2 cellular contexts compared by ENCODE assay signal in the genomic region with DNA sequence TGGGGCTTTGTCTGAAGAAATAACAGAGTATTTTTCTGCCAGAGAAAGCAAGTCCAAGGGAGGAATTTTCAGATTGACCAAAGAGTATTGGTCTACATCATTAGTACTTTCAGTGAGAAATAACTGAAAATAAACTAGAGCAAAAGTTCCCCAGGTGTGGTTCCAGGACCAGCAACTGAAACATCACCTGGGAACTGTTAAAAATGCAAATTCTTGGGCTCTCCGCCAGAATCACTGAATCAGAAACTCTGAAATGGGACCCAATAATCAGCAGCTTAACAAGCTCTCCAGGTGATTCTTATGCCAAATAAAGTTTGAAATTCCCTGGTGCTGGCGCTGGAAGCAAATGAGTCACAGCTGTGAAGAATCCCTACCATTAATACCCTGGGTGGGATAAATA.
TF ChIP-seq lines count a peak whose summit lies in the region.

No MANE protein-coding gene starts in this region.

TF ChIP-seq in GM12878, 131 proteins besides CTCF, POLR2A, EP300 and RAD21 (continues in another document):
- TF ChIP-seq, protein P1, sequence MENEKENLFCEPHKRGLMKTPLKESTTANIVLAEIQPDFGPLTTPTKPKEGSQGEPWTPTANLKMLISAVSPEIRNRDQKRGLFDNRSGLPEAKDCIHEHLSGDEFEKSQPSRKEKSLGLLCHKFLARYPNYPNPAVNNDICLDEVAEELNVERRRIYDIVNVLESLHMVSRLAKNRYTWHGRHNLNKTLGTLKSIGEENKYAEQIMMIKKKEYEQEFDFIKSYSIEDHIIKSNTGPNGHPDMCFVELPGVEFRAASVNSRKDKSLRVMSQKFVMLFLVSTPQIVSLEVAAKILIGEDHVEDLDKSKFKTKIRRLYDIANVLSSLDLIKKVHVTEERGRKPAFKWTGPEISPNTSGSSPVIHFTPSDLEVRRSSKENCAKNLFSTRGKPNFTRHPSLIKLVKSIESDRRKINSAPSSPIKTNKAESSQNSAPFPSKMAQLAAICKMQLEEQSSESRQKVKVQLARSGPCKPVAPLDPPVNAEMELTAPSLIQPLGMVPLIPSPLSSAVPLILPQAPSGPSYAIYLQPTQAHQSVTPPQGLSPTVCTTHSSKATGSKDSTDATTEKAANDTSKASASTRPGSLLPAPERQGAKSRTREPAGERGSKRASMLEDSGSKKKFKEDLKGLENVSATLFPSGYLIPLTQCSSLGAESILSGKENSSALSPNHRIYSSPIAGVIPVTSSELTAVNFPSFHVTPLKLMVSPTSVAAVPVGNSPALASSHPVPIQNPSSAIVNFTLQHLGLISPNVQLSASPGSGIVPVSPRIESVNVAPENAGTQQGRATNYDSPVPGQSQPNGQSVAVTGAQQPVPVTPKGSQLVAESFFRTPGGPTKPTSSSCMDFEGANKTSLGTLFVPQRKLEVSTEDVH (IDR thresholded peaks at IDR 0.05; ENCODE audit: low read depth, partially characterized antibody), result no peak
- TF ChIP-seq NFIC (IDR thresholded peaks at IDR 0.05; ENCODE audit: low read depth, low read length), result peak; percentile 78; the same call in 1 of the 2 replicates
- TF ChIP-seq POU2F2 (IDR thresholded peaks at IDR 0.05; ENCODE audit: borderline replicate concordance, low read depth, low read length), result peak; percentile 87; the same call in 2 of the 3 replicates
- TF ChIP-seq ZNF274 (IDR thresholded peaks at IDR 0.05; ENCODE audit: insufficient read depth, insufficient read length), result no peak
- TF ChIP-seq TAF1 (IDR thresholded peaks at IDR 0.05; ENCODE audit: borderline replicate concordance, low read depth, low read length), result 0 out of 2 replicates have a peak, but pooled peaks have one; percentile 21
- peak; percentile 43 for TF ChIP-seq ZNF24 (IDR thresholded peaks at IDR 0.05)
- TF ChIP-seq TBL1XR1 (IDR thresholded peaks at IDR 0.05; ENCODE audit: low read depth, low read length), result peak; percentile 53; the same call in 1 of the 2 replicates
- peak; percentile 24 for TF ChIP-seq CUX1 (IDR thresholded peaks at IDR 0.05; ENCODE audit: insufficient replicate concordance, low read depth, low read length)
- TF ChIP-seq MTA2 (IDR thresholded peaks at IDR 0.05; ENCODE audit: low read depth), result peak; percentile 45
- TF ChIP-seq FOXM1 (IDR thresholded peaks at IDR 0.05; ENCODE audit: low read depth, low read length), result peak; percentile 82; the same call in 1 of the 2 replicates
- TF ChIP-seq MEF2A (IDR thresholded peaks at IDR 0.05; ENCODE audit: insufficient read depth, low read depth, low read length), result peak; percentile 40; the same call in 1 of the 2 replicates
- TF ChIP-seq BMI1 (IDR thresholded peaks at IDR 0.05; ENCODE audit: borderline replicate concordance), result no peak
- TF ChIP-seq ZBED1 (IDR thresholded peaks at IDR 0.05; ENCODE audit: borderline replicate concordance), result peak; percentile 71; the same call in 1 of the 2 replicates
- TF ChIP-seq TCF3 (IDR thresholded peaks at IDR 0.05; ENCODE audit: borderline replicate concordance, insufficient read depth, low read depth, low read length), result peak; percentile 70; the same call in 1 of the 2 replicates
- TF ChIP-seq JUNB (IDR thresholded peaks at IDR 0.05), result peak; percentile 51; the same call in 1 of the 2 replicates
- TF ChIP-seq, protein P2, sequence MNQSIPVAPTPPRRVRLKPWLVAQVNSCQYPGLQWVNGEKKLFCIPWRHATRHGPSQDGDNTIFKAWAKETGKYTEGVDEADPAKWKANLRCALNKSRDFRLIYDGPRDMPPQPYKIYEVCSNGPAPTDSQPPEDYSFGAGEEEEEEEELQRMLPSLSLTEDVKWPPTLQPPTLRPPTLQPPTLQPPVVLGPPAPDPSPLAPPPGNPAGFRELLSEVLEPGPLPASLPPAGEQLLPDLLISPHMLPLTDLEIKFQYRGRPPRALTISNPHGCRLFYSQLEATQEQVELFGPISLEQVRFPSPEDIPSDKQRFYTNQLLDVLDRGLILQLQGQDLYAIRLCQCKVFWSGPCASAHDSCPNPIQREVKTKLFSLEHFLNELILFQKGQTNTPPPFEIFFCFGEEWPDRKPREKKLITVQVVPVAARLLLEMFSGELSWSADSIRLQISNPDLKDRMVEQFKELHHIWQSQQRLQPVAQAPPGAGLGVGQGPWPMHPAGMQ (IDR thresholded peaks at IDR 0.05; ENCODE audit: borderline replicate concordance), result no peak
- TF ChIP-seq EGR1 (IDR thresholded peaks at IDR 0.05; ENCODE audit: borderline replicate concordance in 1 of 2, low read depth in 2 of 2, low read length in 2 of 2), result no peak
- TF ChIP-seq RUNX3 (IDR thresholded peaks at IDR 0.05; ENCODE audit: low read length), result peak; percentile 79
- no peak for TF ChIP-seq HDAC2 (IDR thresholded peaks at IDR 0.05)
- TF ChIP-seq TCF12 (IDR thresholded peaks at IDR 0.05; ENCODE audit: low read depth, low read length), result peak; percentile 65; the same call in 1 of the 2 replicates

TF ChIP-seq in SK-N-SH, 30 proteins besides CTCF, POLR2A, EP300 and RAD21:
- TF ChIP-seq EZH2phosphoT487 (IDR thresholded peaks at IDR 0.05; ENCODE audit: borderline replicate concordance, low read depth), result no peak
- no peak for TF ChIP-seq POLR2AphosphoS5 (IDR thresholded peaks at IDR 0.05; ENCODE audit: low read depth, low read length)
- no peak for TF ChIP-seq YY1 (IDR thresholded peaks at IDR 0.05; ENCODE audit: low read depth)
- no peak for TF ChIP-seq GABPA (IDR thresholded peaks at IDR 0.05; ENCODE audit: low read depth)
- TF ChIP-seq MEF2A (IDR thresholded peaks at IDR 0.05; ENCODE audit: borderline replicate concordance, low read depth), result no peak
- TF ChIP-seq, protein P3, sequence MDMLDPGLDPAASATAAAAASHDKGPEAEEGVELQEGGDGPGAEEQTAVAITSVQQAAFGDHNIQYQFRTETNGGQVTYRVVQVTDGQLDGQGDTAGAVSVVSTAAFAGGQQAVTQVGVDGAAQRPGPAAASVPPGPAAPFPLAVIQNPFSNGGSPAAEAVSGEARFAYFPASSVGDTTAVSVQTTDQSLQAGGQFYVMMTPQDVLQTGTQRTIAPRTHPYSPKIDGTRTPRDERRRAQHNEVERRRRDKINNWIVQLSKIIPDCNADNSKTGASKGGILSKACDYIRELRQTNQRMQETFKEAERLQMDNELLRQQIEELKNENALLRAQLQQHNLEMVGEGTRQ (IDR thresholded peaks at IDR 0.05; ENCODE audit: borderline replicate concordance, low read depth, low read length), result no peak
- no peak for TF ChIP-seq FOXJ3 (CRISPR knock-in tag; IDR thresholded peaks at IDR 0.05)
- TF ChIP-seq, protein P4, sequence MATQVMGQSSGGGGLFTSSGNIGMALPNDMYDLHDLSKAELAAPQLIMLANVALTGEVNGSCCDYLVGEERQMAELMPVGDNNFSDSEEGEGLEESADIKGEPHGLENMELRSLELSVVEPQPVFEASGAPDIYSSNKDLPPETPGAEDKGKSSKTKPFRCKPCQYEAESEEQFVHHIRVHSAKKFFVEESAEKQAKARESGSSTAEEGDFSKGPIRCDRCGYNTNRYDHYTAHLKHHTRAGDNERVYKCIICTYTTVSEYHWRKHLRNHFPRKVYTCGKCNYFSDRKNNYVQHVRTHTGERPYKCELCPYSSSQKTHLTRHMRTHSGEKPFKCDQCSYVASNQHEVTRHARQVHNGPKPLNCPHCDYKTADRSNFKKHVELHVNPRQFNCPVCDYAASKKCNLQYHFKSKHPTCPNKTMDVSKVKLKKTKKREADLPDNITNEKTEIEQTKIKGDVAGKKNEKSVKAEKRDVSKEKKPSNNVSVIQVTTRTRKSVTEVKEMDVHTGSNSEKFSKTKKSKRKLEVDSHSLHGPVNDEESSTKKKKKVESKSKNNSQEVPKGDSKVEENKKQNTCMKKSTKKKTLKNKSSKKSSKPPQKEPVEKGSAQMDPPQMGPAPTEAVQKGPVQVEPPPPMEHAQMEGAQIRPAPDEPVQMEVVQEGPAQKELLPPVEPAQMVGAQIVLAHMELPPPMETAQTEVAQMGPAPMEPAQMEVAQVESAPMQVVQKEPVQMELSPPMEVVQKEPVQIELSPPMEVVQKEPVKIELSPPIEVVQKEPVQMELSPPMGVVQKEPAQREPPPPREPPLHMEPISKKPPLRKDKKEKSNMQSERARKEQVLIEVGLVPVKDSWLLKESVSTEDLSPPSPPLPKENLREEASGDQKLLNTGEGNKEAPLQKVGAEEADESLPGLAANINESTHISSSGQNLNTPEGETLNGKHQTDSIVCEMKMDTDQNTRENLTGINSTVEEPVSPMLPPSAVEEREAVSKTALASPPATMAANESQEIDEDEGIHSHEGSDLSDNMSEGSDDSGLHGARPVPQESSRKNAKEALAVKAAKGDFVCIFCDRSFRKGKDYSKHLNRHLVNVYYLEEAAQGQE (IDR thresholded peaks at IDR 0.05; ENCODE audit: low read depth, low read length), result no peak
- no peak for TF ChIP-seq JUND (IDR thresholded peaks at IDR 0.05)
- TF ChIP-seq RFX5 (IDR thresholded peaks at IDR 0.05; ENCODE audit: low read length), result no peak
- TF ChIP-seq, protein P5, sequence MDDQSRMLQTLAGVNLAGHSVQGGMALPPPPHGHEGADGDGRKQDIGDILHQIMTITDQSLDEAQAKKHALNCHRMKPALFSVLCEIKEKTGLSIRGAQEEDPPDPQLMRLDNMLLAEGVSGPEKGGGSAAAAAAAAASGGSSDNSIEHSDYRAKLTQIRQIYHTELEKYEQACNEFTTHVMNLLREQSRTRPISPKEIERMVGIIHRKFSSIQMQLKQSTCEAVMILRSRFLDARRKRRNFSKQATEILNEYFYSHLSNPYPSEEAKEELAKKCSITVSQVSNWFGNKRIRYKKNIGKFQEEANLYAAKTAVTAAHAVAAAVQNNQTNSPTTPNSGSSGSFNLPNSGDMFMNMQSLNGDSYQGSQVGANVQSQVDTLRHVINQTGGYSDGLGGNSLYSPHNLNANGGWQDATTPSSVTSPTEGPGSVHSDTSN (IDR thresholded peaks at IDR 0.05), result no peak
- no peak for TF ChIP-seq RXRA (IDR thresholded peaks at IDR 0.05; ENCODE audit: borderline replicate concordance, low read depth)
- TF ChIP-seq TCF12 (IDR thresholded peaks at IDR 0.05), result no peak
- TF ChIP-seq MXI1 (IDR thresholded peaks at IDR 0.05; ENCODE audit: low read depth, low read length), result no peak
- TF ChIP-seq FOSL2 (IDR thresholded peaks at IDR 0.05; ENCODE audit: borderline replicate concordance, low read depth), result no peak
- no peak for TF ChIP-seq ZBTB33 (IDR thresholded peaks at IDR 0.05; ENCODE audit: borderline replicate concordance, low read depth)
